In the genomic region with DNA sequence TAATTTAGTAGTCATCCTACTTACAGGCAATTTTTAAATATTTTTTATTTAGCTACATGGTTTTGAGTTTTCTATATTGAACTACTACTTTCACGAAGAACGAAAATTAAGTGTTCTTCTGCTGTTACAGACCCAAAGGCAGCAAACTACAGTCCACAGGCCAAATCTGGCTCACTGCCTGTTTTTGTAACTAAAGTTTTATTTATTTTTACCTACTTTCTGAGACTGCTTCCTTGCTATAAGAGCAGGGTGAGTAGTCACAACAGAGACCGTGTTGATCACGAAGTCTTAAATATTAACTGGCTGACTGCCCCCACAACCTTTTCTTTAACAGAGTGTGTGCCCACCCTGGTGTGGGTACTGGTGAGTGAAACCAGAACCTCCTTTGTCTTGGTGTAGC, we compare ENCODE assay signal across 2 cellular contexts.
TF ChIP-seq lines count a peak whose summit lies in the region.

No MANE protein-coding gene starts in this region.

TF ChIP-seq in GM23338, 12 proteins besides CTCF, POLR2A, EP300 and RAD21:
- no peak for TF ChIP-seq EZH2 (IDR thresholded peaks at IDR 0.05; ENCODE audit: low read depth, unreplicated experiment)

TF ChIP-seq in GM12878, 131 proteins besides CTCF, POLR2A, EP300 and RAD21:
- TF ChIP-seq, protein P1, sequence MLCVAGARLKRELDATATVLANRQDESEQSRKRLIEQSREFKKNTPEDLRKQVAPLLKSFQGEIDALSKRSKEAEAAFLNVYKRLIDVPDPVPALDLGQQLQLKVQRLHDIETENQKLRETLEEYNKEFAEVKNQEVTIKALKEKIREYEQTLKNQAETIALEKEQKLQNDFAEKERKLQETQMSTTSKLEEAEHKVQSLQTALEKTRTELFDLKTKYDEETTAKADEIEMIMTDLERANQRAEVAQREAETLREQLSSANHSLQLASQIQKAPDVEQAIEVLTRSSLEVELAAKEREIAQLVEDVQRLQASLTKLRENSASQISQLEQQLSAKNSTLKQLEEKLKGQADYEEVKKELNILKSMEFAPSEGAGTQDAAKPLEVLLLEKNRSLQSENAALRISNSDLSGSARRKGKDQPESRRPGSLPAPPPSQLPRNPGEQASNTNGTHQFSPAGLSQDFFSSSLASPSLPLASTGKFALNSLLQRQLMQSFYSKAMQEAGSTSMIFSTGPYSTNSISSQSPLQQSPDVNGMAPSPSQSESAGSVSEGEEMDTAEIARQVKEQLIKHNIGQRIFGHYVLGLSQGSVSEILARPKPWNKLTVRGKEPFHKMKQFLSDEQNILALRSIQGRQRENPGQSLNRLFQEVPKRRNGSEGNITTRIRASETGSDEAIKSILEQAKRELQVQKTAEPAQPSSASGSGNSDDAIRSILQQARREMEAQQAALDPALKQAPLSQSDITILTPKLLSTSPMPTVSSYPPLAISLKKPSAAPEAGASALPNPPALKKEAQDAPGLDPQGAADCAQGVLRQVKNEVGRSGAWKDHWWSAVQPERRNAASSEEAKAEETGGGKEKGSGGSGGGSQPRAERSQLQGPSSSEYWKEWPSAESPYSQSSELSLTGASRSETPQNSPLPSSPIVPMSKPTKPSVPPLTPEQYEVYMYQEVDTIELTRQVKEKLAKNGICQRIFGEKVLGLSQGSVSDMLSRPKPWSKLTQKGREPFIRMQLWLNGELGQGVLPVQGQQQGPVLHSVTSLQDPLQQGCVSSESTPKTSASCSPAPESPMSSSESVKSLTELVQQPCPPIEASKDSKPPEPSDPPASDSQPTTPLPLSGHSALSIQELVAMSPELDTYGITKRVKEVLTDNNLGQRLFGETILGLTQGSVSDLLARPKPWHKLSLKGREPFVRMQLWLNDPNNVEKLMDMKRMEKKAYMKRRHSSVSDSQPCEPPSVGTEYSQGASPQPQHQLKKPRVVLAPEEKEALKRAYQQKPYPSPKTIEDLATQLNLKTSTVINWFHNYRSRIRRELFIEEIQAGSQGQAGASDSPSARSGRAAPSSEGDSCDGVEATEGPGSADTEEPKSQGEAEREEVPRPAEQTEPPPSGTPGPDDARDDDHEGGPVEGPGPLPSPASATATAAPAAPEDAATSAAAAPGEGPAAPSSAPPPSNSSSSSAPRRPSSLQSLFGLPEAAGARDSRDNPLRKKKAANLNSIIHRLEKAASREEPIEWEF (IDR thresholded peaks at IDR 0.05; ENCODE audit: insufficient replicate concordance, low read depth, low read length): no peak
- TF ChIP-seq ZNF274 (IDR thresholded peaks at IDR 0.05; ENCODE audit: insufficient read depth, insufficient read length) (no peak), NR2C2 (IDR thresholded peaks at IDR 0.05; ENCODE audit: borderline replicate concordance, control insufficient read depth, insufficient read length, low read depth) (no peak), BMI1 (IDR thresholded peaks at IDR 0.05; ENCODE audit: borderline replicate concordance) (no peak), BRCA1 (IDR thresholded peaks at IDR 0.05; ENCODE audit: low read depth, low read length) (no peak), EED (IDR thresholded peaks at IDR 0.05; ENCODE audit: low read depth) (no peak), POU2F2 (IDR thresholded peaks at IDR 0.05; ENCODE audit: borderline replicate concordance, low read depth, low read length) (no peak), HDAC2 (IDR thresholded peaks at IDR 0.05) (no peak), ZBED1 (IDR thresholded peaks at IDR 0.05; ENCODE audit: borderline replicate concordance) (no peak), DPF2 (IDR thresholded peaks at IDR 0.05) (no peak), CHD1 (IDR thresholded peaks at IDR 0.05; ENCODE audit: low read depth, low read length) (no peak), SREBF2 (IDR thresholded peaks at IDR 0.05; ENCODE audit: low read length) (no peak), SUPT20H (IDR thresholded peaks at IDR 0.05; ENCODE audit: borderline replicate concordance, control insufficient read depth, low read depth, low read length) (no peak), SP1 (IDR thresholded peaks at IDR 0.05; ENCODE audit: low read depth, low read length) (no peak), YBX1 (IDR thresholded peaks at IDR 0.05) (no peak), HDGF (IDR thresholded peaks at IDR 0.05) (no peak)
- TF ChIP-seq, protein P2, sequence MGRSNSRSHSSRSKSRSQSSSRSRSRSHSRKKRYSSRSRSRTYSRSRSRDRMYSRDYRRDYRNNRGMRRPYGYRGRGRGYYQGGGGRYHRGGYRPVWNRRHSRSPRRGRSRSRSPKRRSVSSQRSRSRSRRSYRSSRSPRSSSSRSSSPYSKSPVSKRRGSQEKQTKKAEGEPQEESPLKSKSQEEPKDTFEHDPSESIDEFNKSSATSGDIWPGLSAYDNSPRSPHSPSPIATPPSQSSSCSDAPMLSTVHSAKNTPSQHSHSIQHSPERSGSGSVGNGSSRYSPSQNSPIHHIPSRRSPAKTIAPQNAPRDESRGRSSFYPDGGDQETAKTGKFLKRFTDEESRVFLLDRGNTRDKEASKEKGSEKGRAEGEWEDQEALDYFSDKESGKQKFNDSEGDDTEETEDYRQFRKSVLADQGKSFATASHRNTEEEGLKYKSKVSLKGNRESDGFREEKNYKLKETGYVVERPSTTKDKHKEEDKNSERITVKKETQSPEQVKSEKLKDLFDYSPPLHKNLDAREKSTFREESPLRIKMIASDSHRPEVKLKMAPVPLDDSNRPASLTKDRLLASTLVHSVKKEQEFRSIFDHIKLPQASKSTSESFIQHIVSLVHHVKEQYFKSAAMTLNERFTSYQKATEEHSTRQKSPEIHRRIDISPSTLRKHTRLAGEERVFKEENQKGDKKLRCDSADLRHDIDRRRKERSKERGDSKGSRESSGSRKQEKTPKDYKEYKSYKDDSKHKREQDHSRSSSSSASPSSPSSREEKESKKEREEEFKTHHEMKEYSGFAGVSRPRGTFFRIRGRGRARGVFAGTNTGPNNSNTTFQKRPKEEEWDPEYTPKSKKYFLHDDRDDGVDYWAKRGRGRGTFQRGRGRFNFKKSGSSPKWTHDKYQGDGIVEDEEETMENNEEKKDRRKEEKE (IDR thresholded peaks at IDR 0.05): no peak
- TF ChIP-seq, protein P3, sequence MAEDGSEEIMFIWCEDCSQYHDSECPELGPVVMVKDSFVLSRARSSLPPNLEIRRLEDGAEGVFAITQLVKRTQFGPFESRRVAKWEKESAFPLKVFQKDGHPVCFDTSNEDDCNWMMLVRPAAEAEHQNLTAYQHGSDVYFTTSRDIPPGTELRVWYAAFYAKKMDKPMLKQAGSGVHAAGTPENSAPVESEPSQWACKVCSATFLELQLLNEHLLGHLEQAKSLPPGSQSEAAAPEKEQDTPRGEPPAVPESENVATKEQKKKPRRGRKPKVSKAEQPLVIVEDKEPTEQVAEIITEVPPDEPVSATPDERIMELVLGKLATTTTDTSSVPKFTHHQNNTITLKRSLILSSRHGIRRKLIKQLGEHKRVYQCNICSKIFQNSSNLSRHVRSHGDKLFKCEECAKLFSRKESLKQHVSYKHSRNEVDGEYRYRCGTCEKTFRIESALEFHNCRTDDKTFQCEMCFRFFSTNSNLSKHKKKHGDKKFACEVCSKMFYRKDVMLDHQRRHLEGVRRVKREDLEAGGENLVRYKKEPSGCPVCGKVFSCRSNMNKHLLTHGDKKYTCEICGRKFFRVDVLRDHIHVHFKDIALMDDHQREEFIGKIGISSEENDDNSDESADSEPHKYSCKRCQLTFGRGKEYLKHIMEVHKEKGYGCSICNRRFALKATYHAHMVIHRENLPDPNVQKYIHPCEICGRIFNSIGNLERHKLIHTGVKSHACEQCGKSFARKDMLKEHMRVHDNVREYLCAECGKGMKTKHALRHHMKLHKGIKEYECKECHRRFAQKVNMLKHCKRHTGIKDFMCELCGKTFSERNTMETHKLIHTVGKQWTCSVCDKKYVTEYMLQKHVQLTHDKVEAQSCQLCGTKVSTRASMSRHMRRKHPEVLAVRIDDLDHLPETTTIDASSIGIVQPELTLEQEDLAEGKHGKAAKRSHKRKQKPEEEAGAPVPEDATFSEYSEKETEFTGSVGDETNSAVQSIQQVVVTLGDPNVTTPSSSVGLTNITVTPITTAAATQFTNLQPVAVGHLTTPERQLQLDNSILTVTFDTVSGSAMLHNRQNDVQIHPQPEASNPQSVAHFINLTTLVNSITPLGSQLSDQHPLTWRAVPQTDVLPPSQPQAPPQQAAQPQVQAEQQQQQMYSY (CRISPR knock-in tag; IDR thresholded peaks at IDR 0.05): no peak
TF ChIP-seq in GM12878: peak in this region for 0.
